In genomic region chr7:148566736-148567135, GRCh38 we compare ENCODE assay signal across 23 cellular contexts. TPM values are rescaled to one million over a fixed set of nuclear protein-coding genes. Genes with fewer than 3 reads are reported as not detected.
A peak's percentile ranks its signal among the peaks of the same experiment; 100 is the strongest.
DNase-seq lines count a peak whose midpoint lies in the region; ATAC-seq, FAIRE-seq and TF ChIP-seq lines count a peak whose summit lies in the region.
"Had no signal": no experiment of that assay in that cellular context is flagged by ENCODE, and none has a peak within 500 bp of the region (broad histone marks: within the 10 kb centered on the region; RNA-seq: fewer than 3 reads in every experiment).

No MANE protein-coding gene starts in this region.

- H3K4me3 ChIP-seq in OCI-LY3 (ENCODE audit: low read length) (no peak overlapping the region), prostate gland (no peak overlapping the region)
- H3K4me3 ChIP-seq: GM12878, GM23248 had no signal

- H3K4me1 ChIP-seq in OCI-LY3 (ENCODE audit: low read length): peaks cover 57% of the 10 kb centered on the region
- H3K4me1 ChIP-seq in prostate gland (replicated peaks): no peaks in the 10 kb centered on the region

- TF ChIP-seq POLR2A in prostate gland (IDR thresholded peaks at IDR 0.05): no peak

- no peaks in the 10 kb centered on the region for H3K36me3 Mint-ChIP-seq in nephron (ENCODE audit: low read depth)
- H3K36me3 Mint-ChIP-seq: CD4-positive, alpha-beta memory T cell had no signal

- H3K36me3 ChIP-seq in OCI-LY3 (replicated peaks; ENCODE audit: low read depth, low read length) (peaks cover 15% of the 10 kb centered on the region), prostate gland (no peaks in the 10 kb centered on the region)

- intact Hi-C loops in prostate gland (cut with DNase I): no loop called here

- peak; percentile 81 for ATAC-seq in left lobe of liver
- ATAC-seq: GM12878 had no signal

- H4K20me1 ChIP-seq in OCI-LY3 (ENCODE audit: insufficient read depth, low read length): no peaks in the 10 kb centered on the region

- no peak for TF ChIP-seq CTCF in OCI-LY3 (IDR thresholded peaks at IDR 0.05; ENCODE audit: low read depth, low read length)
- TF ChIP-seq CTCF in nephron (IDR thresholded peaks at IDR 0.05; ENCODE audit: unreplicated experiment in 3 of 3): no peak
- no peak for TF ChIP-seq CTCF in prostate gland (IDR thresholded peaks at IDR 0.05)

- H3K4me3 Mint-ChIP-seq in nephron: no peak overlapping the region
- H3K4me3 Mint-ChIP-seq: CD4-positive, alpha-beta memory T cell had no signal

- H3K4me2 ChIP-seq in OCI-LY3 (ENCODE audit: low read length): peak overlapping the region; percentile 25; the same call in 1 of the 2 replicates

- no peaks in the 10 kb centered on the region for H3K27me3 Mint-ChIP-seq in nephron (ENCODE audit: low read depth)

- H3K9ac ChIP-seq in OCI-LY3 (ENCODE audit: low read length): no peak overlapping the region
- H3K9ac ChIP-seq: GM23248 had no signal

- H3K79me2 ChIP-seq in OCI-LY3 (ENCODE audit: low read length): no peaks in the 10 kb centered on the region

- 87% methylated on average over 6 of the region's 6 CpGs for WGBS in prostate gland

- peaks cover 11% of the 10 kb centered on the region for H3K27me3 ChIP-seq in OCI-LY3 (ENCODE audit: low read depth, low read length)
- H3K27me3 ChIP-seq in prostate gland (replicated peaks; ENCODE audit: insufficient read depth): no peaks in the 10 kb centered on the region

- no peaks in the 10 kb centered on the region for H3K4me1 Mint-ChIP-seq in nephron

- H3K27ac ChIP-seq in OCI-LY3 (ENCODE audit: low read length) (no peak overlapping the region), prostate gland (no peak overlapping the region)
- H3K27ac ChIP-seq: GM23248 had no signal

- no peak for DNase-seq in frontal cortex (ENCODE audit: low spot score in 2 of 2)
- no peak for DNase-seq in left lobe of liver (ENCODE audit: low spot score)
- no peak for DNase-seq in activated naive CD4-positive, alpha-beta T cell treated with anti-CD3 and anti-CD28 coated beads, Interleukin-2, amount 50 U/mL, for 16 hours
- DNase-seq in activated CD4-positive, CD25-positive, alpha-beta regulatory T cell (lab: John Stamatoyannopoulos, UW): no peak
- DNase-seq in prostate gland (ENCODE audit: low spot score): no peak
- DNase-seq in NCI-H2029 treated with DMSO at 0.1 percent for 48 hours (lab: John Stamatoyannopoulos, UW): no peak
- DNase-seq: C1 segment of cervical spinal cord; Calu3; CD4-positive, alpha-beta memory T cell; DMS53; DMS79 treated with DMSO at 0.1 percent for 48 hours; GM23248; H7; HCEC 1CT had no signal

- H3K27ac Mint-ChIP-seq in nephron: peak overlapping the region in 2 of 3 experiments; percentile 13 to 55
- H3K27ac Mint-ChIP-seq: CD4-positive, alpha-beta memory T cell had no signal

- peak; percentile 54 for FAIRE-seq in frontal cortex (lab: Jason Lieb, UNC)
- FAIRE-seq: GM12878, GM19239, H1 had no signal

- H3K9me3 ChIP-seq in OCI-LY3 (ENCODE audit: insufficient read depth, low read length) (peaks cover 5% of the 10 kb centered on the region; the same call in 1 of the 2 replicates), prostate gland (no peaks in the 10 kb centered on the region)

- no peak overlapping the region for H2AFZ ChIP-seq in OCI-LY3 (ENCODE audit: low read depth, low read length)
- H2AFZ ChIP-seq: GM23248 had no signal

- H3K9me3 Mint-ChIP-seq in nephron: no peaks in the 10 kb centered on the region

RNA-seq across cellular contexts. Expression of gene C7orf33, which starts 23.8 kb away (rescaled TPM):
- total RNA-seq in frontal cortex (not detected), left lobe of liver (not detected), prostate gland (not detected)
- total RNA-seq: A172; A673; Calu3; CD4-positive, alpha-beta memory T cell; Daoy; G401; GM12878; GM23248; H1; H7 had no signal
